6 cellular contexts compared by ENCODE assay signal in the genomic region with DNA sequence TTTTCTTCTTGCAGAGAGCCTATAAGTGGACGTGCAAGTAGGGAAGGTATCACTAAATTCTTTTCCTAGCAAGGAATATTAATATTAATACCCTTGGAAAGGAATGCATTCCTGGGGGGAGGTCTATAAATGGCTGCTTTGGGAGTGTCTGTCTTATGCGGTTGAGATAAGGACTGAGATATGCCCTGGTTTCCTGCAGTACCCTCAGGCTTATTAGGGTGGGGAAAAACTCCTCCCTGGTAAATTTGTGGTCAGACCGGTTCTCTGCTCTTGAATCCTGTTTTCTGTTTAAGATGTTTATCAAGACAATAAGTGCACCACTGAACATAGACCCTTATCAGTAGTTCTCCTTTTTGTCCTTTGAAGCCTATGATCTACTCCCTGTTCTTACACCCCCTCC.
DNase-seq lines count a peak whose midpoint lies in the region; ATAC-seq and TF ChIP-seq lines count a peak whose summit lies in the region.
"Not testable (repeated sequence)": the region's sequence is repeated elsewhere in the genome, so short reads cannot be mapped to it uniquely, and the experiment has no call there.

No MANE protein-coding gene starts in this region.

- BruUV-seq in Calu3 (replicated peaks; lab: Mats Ljungman, UMichigan); HCT116 (replicated peaks; lab: Mats Ljungman, UMichigan): not testable (repeated sequence)

- H3K27ac Mint-ChIP-seq in Calu3 (ENCODE audit: unreplicated experiment): peak overlapping the region; percentile 27
- H3K27ac Mint-ChIP-seq in type B pancreatic cell: peak overlapping the region; percentile 42

- ATAC-seq in HCT116: not testable (repeated sequence)

- H3K9ac ChIP-seq in HCT116 (ENCODE audit: low read length); SK-N-SH: not testable (repeated sequence)

- not testable (repeated sequence) for H3K4me3 ChIP-seq in HCT116 (replicated peaks in 1 of 2; ENCODE audit: low read depth in 1 of 2, low read length in 2 of 2); SK-N-SH (ENCODE audit: low read depth in 2 of 2, low read length in 1 of 2)

- 65% methylated on average over 3 of the region's 3 CpGs for WGBS in SK-N-SH (ENCODE audit: low lambda C conversion rate)

- intact Hi-C loops in Calu3 (cut with micrococcal nuclease; ENCODE audit: unreplicated experiment); HCT116 (cut with micrococcal nuclease): not testable (repeated sequence)

- TF ChIP-seq CTCF in Calu3 (IDR thresholded peaks at IDR 0.05; ENCODE audit: unreplicated experiment); HCT116 (IDR thresholded peaks at IDR 0.05 in 2 of 3, conservative IDR thresholded peaks at IDR 0.05 in 1 of 3; ENCODE audit: borderline replicate concordance in 1 of 3, insufficient read depth in 1 of 3, low read depth in 2 of 3, low read length in 2 of 3); SK-N-SH (IDR thresholded peaks at IDR 0.05); type B pancreatic cell (conservative IDR thresholded peaks at IDR 0.05): not testable (repeated sequence)

- H2AFZ ChIP-seq in HCT116 (ENCODE audit: low read depth, low read length, poor library complexity, severe bottlenecking); SK-N-SH (ENCODE audit: low read depth): not testable (repeated sequence)

- not testable (repeated sequence) for TF ChIP-seq POLR2A in HCT116 (IDR thresholded peaks at IDR 0.05; ENCODE audit: borderline replicate concordance, extremely low read depth, insufficient read depth, insufficient read length)

- TF ChIP-seq RAD21 in HCT116 (IDR thresholded peaks at IDR 0.05; ENCODE audit: low read depth); SK-N-SH (IDR thresholded peaks at IDR 0.05; ENCODE audit: low read length): not testable (repeated sequence)

- H3K4me3 Mint-ChIP-seq in Calu3 (ENCODE audit: low read depth, unreplicated experiment): peak overlapping the region; percentile 6
- H3K4me3 Mint-ChIP-seq in type B pancreatic cell: not testable (repeated sequence)

- RAD21 ChIA-PET in HCT116 (lab: Charles Lee; ENCODE audit: low non-redundant PET in 1 of 2, low total read pairs in 2 of 2, uncharacterized antibody in 2 of 2, unreplicated experiment in 2 of 2): not testable (repeated sequence)

- H3K4me1 Mint-ChIP-seq in Calu3 (ENCODE audit: low read depth, unreplicated experiment): peaks cover 44% of the 10 kb centered on the region
- not testable (repeated sequence) for H3K4me1 Mint-ChIP-seq in type B pancreatic cell (ENCODE audit: unreplicated experiment)

- not testable (repeated sequence) for H3K79me2 ChIP-seq in HCT116 (ENCODE audit: insufficient read depth, low read length); SK-N-SH (ENCODE audit: insufficient read depth)

- not testable (repeated sequence) for H3K4me2 ChIP-seq in HCT116 (ENCODE audit: low read length); SK-N-SH

- not testable (repeated sequence) for H3K9me3 ChIP-seq in HCT116 (ENCODE audit: control insufficient read depth in 1 of 2, insufficient read depth in 1 of 2, low read depth in 1 of 2, low read length in 2 of 2); SK-N-SH

- not testable (repeated sequence) for H3K9me2 ChIP-seq in HCT116 (ENCODE audit: insufficient read depth); SK-N-SH

- not testable (repeated sequence) for H4K20me1 ChIP-seq in HCT116 (ENCODE audit: insufficient read depth); SK-N-SH (ENCODE audit: insufficient read depth)

- not testable (repeated sequence) for H3K36me3 ChIP-seq in HCT116 (ENCODE audit: control insufficient read depth in 1 of 2, insufficient read depth in 2 of 2, low read length in 2 of 2); SK-N-SH (replicated peaks in 1 of 2; ENCODE audit: control insufficient read depth in 1 of 2, insufficient read depth in 2 of 2, low read length in 1 of 2)

- H3K27ac ChIP-seq in HCT116 (ENCODE audit: low read depth, low read length); SK-N-SH (ENCODE audit: low read depth in 2 of 2, low read length in 1 of 2): not testable (repeated sequence)

- POLR2A ChIA-PET in HCT116 (lab: Charles Lee); SK-N-SH (lab: Yijun Ruan, JAX): not testable (repeated sequence)

- peak; percentile 59 for DNase-seq in Calu3
- DNase-seq in HCT116 (ENCODE audit: low read depth, low spot score); SK-N-SH; type B pancreatic cell (ENCODE audit: extremely low spot score, unreplicated experiment): not testable (repeated sequence)
- DNase-seq in KBM-7: peak; percentile 5
- peak; percentile 1 for DNase-seq in OCI-M1 (lab: John Stamatoyannopoulos, UW)

- H3K27me3 Mint-ChIP-seq in Calu3 (ENCODE audit: unreplicated experiment); type B pancreatic cell: not testable (repeated sequence)

- not testable (repeated sequence) for TF ChIP-seq EP300 in SK-N-SH (IDR thresholded peaks at IDR 0.05; ENCODE audit: borderline replicate concordance in 1 of 2, low read depth in 1 of 2, low read length in 1 of 2)

- in situ Hi-C loops in KBM-7 (cut with MboI; ENCODE audit: low pct_unique_long_range_greater_than_20kb, low sequenced_read_pairs): not testable (repeated sequence)

- H3K36me3 Mint-ChIP-seq in Calu3 (ENCODE audit: insufficient read depth, unreplicated experiment); type B pancreatic cell: not testable (repeated sequence)

- H3K9me3 Mint-ChIP-seq in Calu3 (ENCODE audit: low read depth, unreplicated experiment): peaks cover 10% of the 10 kb centered on the region
- not testable (repeated sequence) for H3K9me3 Mint-ChIP-seq in type B pancreatic cell

- CTCF ChIA-PET in Calu3 (lab: Charles Lee); HCT116 (lab: Charles Lee); SK-N-SH (lab: Yijun Ruan, JAX): not testable (repeated sequence)

- H3K27me3 ChIP-seq in HCT116 (ENCODE audit: insufficient read depth, low read length); SK-N-SH (ENCODE audit: insufficient read depth): not testable (repeated sequence)

- H3F3A ChIP-seq in SK-N-SH (replicated peaks; ENCODE audit: insufficient read depth): not testable (repeated sequence)

- H3K4me1 ChIP-seq in HCT116 (ENCODE audit: control insufficient read depth in 1 of 2, insufficient read depth in 2 of 2, low read length in 2 of 2); SK-N-SH (ENCODE audit: control insufficient read depth in 1 of 2, insufficient read depth in 2 of 2, low read depth in 1 of 2, low read length in 1 of 2): not testable (repeated sequence)

TF ChIP-seq in HCT116, 20 proteins besides CTCF, POLR2A, EP300 and RAD21:
- peak; percentile 75; the same call in 1 of the 2 replicates for TF ChIP-seq CBX3 (IDR thresholded peaks at IDR 0.05; ENCODE audit: low read depth)
TF ChIP-seq in HCT116: peak in this region for 1; not testable (repeated sequence) for 19.

TF ChIP-seq in SK-N-SH, 30 proteins besides CTCF, POLR2A, EP300 and RAD21:
- TF ChIP-seq, protein P1, sequence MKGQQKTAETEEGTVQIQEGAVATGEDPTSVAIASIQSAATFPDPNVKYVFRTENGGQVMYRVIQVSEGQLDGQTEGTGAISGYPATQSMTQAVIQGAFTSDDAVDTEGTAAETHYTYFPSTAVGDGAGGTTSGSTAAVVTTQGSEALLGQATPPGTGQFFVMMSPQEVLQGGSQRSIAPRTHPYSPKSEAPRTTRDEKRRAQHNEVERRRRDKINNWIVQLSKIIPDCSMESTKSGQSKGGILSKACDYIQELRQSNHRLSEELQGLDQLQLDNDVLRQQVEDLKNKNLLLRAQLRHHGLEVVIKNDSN (IDR thresholded peaks at IDR 0.05; ENCODE audit: borderline replicate concordance, low read depth): peak; percentile 11; the same call in 1 of the 2 replicates
